In the genomic region with DNA sequence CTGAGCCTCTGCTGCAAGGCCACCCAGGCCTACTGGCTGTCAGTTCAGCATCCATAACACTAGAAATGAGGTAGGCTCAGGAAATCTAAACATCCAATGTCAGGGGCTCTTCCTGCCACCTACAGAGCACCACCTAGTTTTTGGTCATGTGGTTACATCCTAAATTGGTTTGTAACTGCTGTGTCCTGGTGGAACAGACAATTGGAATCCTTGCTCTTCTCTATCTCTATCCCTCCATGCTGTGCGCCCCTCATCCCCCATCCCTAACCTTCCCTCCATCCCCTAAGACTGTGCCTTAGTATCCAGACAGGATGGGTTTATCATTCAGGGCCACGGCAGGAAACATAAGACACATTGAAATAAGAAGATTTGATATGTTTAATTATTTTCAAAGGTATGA, we compare ENCODE assay signal across 8 cellular contexts.
"Had no signal": no experiment of that assay in that cellular context is flagged by ENCODE, and none has a peak within 500 bp of the region (broad histone marks: within the 10 kb centered on the region; RNA-seq: fewer than 3 reads in every experiment).

No MANE protein-coding gene starts in this region.

- H3K36me3 Mint-ChIP-seq: IgD-negative memory B cell had no signal

- H3K27ac Mint-ChIP-seq: H9, HFFc6, IgD-negative memory B cell had no signal

- H3K9me3 Mint-ChIP-seq: HFFc6 had no signal

- DNase-seq: GOT3, H9, HCEC 1CT, HFFc6, KBM-7 had no signal

- H3K4me3 Mint-ChIP-seq: H9, HFFc6, IgD-negative memory B cell had no signal

- H3K4me1 Mint-ChIP-seq: IgD-negative memory B cell had no signal

- H3K27ac ChIP-seq: HL-60 had no signal

- ATAC-seq: HepG2 had no signal
